8 cellular contexts compared by ENCODE assay signal in genomic region chr1:19636749-19637148, GRCh38. TPM values are rescaled to one million over a fixed set of nuclear protein-coding genes. Genes with fewer than 3 reads are reported as not detected.
"Had no signal": no experiment of that assay in that cellular context is flagged by ENCODE, and none has a peak within 500 bp of the region (broad histone marks: within the 10 kb centered on the region; RNA-seq: fewer than 3 reads in every experiment).

No MANE protein-coding gene starts in this region.

RNA-seq across cellular contexts. Expression of gene NBL1, which starts 7.4 kb away (rescaled TPM):
- total RNA-seq: OCI-LY7 had no signal

RNA-seq across cellular contexts. Expression of gene HTR6, which starts 27.9 kb away (rescaled TPM):
- total RNA-seq: LHCN-M2, MCF 10A, NCI-H460, OCI-LY7, PC-9, Right ventricle myocardium inferior, RPMI7951, SJCRH30 had no signal
